Comparison of ENCODE assay signal across 1 cellular context in genomic region chr7:137508437-137509175, GRCh38.
A peak's percentile ranks its signal among the peaks of the same experiment; 100 is the strongest.
TF ChIP-seq lines count a peak whose summit lies in the region.

No MANE protein-coding gene starts in this region.

TF ChIP-seq in SK-N-SH, 30 proteins besides CTCF, POLR2A, EP300 and RAD21 (continued from another document):
- TF ChIP-seq USF2 (IDR thresholded peaks at IDR 0.05; ENCODE audit: borderline replicate concordance, low read depth, low read length) (no peak), REST (IDR thresholded peaks at IDR 0.05; ENCODE audit: low read depth, low read length) (no peak), USF1 (IDR thresholded peaks at IDR 0.05; ENCODE audit: borderline replicate concordance, low read depth) (no peak), FOXM1 (IDR thresholded peaks at IDR 0.05; ENCODE audit: low read depth) (peak; percentile 69), GATA2 (CRISPR knock-in tag; IDR thresholded peaks at IDR 0.05) (no peak), MAX (IDR thresholded peaks at IDR 0.05; ENCODE audit: low read depth) (no peak), ZBTB33 (IDR thresholded peaks at IDR 0.05; ENCODE audit: borderline replicate concordance, low read depth) (0 out of 2 replicates have a peak, but pooled peaks have one; percentile 41)
